In the genomic region with DNA sequence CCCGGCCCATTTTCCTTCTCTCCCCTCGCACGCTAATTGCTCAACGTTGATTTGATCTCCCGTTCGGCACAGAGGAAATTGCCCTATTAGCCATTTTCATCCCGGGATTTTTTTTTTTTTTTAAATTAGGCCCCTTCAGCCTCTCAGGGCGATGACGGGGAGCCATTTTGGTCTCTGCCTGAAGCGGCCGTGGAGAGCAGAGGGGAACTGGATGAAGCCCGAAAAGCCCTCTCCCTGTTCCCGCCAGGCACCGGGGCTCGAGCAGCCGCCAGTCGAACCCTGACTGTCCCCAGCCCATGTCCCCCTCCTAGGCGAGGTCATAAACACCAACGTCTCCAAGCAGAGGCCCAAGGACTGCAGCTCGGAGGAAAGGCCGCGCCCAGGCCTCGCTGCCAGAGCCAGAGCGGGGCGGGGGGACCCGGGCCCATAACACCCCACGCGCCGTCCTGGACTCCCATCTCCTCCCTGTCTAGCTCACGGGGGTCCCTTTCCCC, we compare ENCODE assay signal across 1 cellular context.
TF ChIP-seq lines count a peak whose summit lies in the region.

No MANE protein-coding gene starts in this region.

TF ChIP-seq in K562, 482 proteins besides CTCF, POLR2A, EP300 and RAD21:
- TF ChIP-seq ESRRA (IDR thresholded peaks at IDR 0.05; ENCODE audit: borderline replicate concordance, low read depth) (0 out of 2 replicates have a peak, but pooled peaks have one; percentile 34), ZNF24 (IDR thresholded peaks at IDR 0.05) (no peak)
